In genomic region chr2:50748652-50749174, GRCh38 we compare ENCODE assay signal across 27 cellular contexts.
DNase-seq lines count a peak whose midpoint lies in the region; ATAC-seq, FAIRE-seq and TF ChIP-seq lines count a peak whose summit lies in the region.
"Had no signal": no experiment of that assay in that cellular context is flagged by ENCODE, and none has a peak within 500 bp of the region (broad histone marks: within the 10 kb centered on the region; RNA-seq: fewer than 3 reads in every experiment).

No MANE protein-coding gene starts in this region.

- TF ChIP-seq POLR2A in IMR-90 (IDR thresholded peaks at IDR 0.05; ENCODE audit: low read depth, low read length), result no peak

- WGBS in IMR-90 (ENCODE audit: extremely low coverage in 2 of 2, insufficient read length in 1 of 2), 2 experiments, result no CpG with 5 or more reads among the region's 4 CpGs
- 45% methylated on average over 4 of the region's 4 CpGs for WGBS in smooth muscle cell (ENCODE audit: low lambda C conversion rate)

- no peaks in the 10 kb centered on the region for H4K20me1 ChIP-seq in IMR-90 (ENCODE audit: insufficient read depth, low read length)
- no peaks in the 10 kb centered on the region for H4K20me1 ChIP-seq in astrocyte (ENCODE audit: insufficient read depth, low read length)
- H4K20me1 ChIP-seq in smooth muscle cell (ENCODE audit: low read depth), result no peaks in the 10 kb centered on the region

- no peak overlapping the region for H2AK5ac ChIP-seq in IMR-90 (ENCODE audit: low read depth, low read length)

- BruUV-seq in IMR-90 (replicated peaks; lab: Mats Ljungman, UMichigan), result no TSS peak

- H3K4me1 Mint-ChIP-seq in astrocyte (ENCODE audit: low read depth, unreplicated experiment), result no peaks in the 10 kb centered on the region
- H3K4me1 Mint-ChIP-seq: B cell had no signal

- H3F3A ChIP-seq in smooth muscle cell (ENCODE audit: low read depth), result no peaks in the 10 kb centered on the region

- no peaks in the 10 kb centered on the region for H3K9me1 ChIP-seq in IMR-90 (ENCODE audit: insufficient read depth, low read length)

- peak; percentile 48 for ATAC-seq in IMR-90 (ENCODE audit: low read depth)
- ATAC-seq: CD8-positive, alpha-beta T cell; Panc1 had no signal

- H3K4me3 Mint-ChIP-seq in astrocyte (ENCODE audit: unreplicated experiment), result no peak overlapping the region
- H3K4me3 Mint-ChIP-seq: B cell; CD8-positive, alpha-beta T cell; HFFc6 had no signal

- H3K4me1 ChIP-seq in IMR-90 (ENCODE audit: control insufficient read depth, insufficient read depth, low read length) (no peaks in the 10 kb centered on the region), astrocyte (ENCODE audit: insufficient read depth, low read length) (no peaks in the 10 kb centered on the region), smooth muscle cell (ENCODE audit: low read depth) (peaks cover 12% of the 10 kb centered on the region)
- H3K4me1 ChIP-seq: Caco-2, HAP-1 had no signal

- in situ Hi-C loops in IMR-90 (cut with MboI; ENCODE audit: low sequenced_read_pairs), result no loop called here

- H3K27ac ChIP-seq in IMR-90 (ENCODE audit: insufficient read depth, low read length) (no peak overlapping the region), astrocyte (ENCODE audit: low read depth, low read length) (no peak overlapping the region), smooth muscle cell (ENCODE audit: low read depth) (no peak overlapping the region)
- H3K27ac ChIP-seq: C4-2B, RWPE1 had no signal

- no peak overlapping the region for H3K56ac ChIP-seq in IMR-90 (ENCODE audit: extremely low read depth, insufficient read depth, low read length)

- peak; percentile 2 for DNase-seq in IMR-90
- DNase-seq in astrocyte (ENCODE audit: low read depth), result peak; percentile 44
- DNase-seq in fibroblast of the aortic adventitia (ENCODE audit: low read depth), result peak; percentile 3
- DNase-seq in smooth muscle cell (lab: John Stamatoyannopoulos, UW; ENCODE audit: unreplicated experiment), result no peak
- no peak for DNase-seq in hypothalamus (lab: John Stamatoyannopoulos, UW)
- no peak for DNase-seq in NCI-H2227 (lab: John Stamatoyannopoulos, UW; ENCODE audit: unreplicated experiment)
- no peak for DNase-seq in stimulated activated CD4-positive, alpha-beta T cell treated with anti-CD3 and anti-CD28 coated beads, Interleukin-12 subunit alpha, Interleukin-12 subunit beta, amount 100 ng/mL, for 4 hours
- DNase-seq: Caco-2; CD8-positive, alpha-beta T cell; DMS79 treated with DMSO at 0.1 percent for 48 hours; GF-D8; GOT3; HFFc6; KG1; MG63; NCI-H187; NCI-H2081 treated with DMSO at 0.1 percent for 48 hours; NCI-H2171 treated with DMSO at 0.1 percent for 48 hours; NCI-H526; NCI-H82; SHP77 had no signal

- H2BK20ac ChIP-seq in IMR-90 (ENCODE audit: low read depth, low read length), result no peak overlapping the region

- POLR2A ChIA-PET in IMR-90 (lab: Charles Lee; ENCODE audit: unreplicated experiment), result no interaction called here

- H2BK120ac ChIP-seq in IMR-90 (ENCODE audit: low read depth, low read length), result no peak overlapping the region

- no peak overlapping the region for H4K91ac ChIP-seq in IMR-90 (ENCODE audit: insufficient read depth, low read depth, low read length)

- no peaks in the 10 kb centered on the region for H3K36me3 Mint-ChIP-seq in astrocyte (ENCODE audit: low read depth, unreplicated experiment)
- H3K36me3 Mint-ChIP-seq: CD8-positive, alpha-beta T cell had no signal

- TF ChIP-seq RAD21 in IMR-90 (IDR thresholded peaks at IDR 0.05; ENCODE audit: low read length), result no peak

- no peak overlapping the region for H4K8ac ChIP-seq in IMR-90 (ENCODE audit: low read depth in 2 of 2, low read length in 2 of 2)

- H2AFZ ChIP-seq in IMR-90 (replicated peaks; ENCODE audit: low read length, poor library complexity) (no peak overlapping the region), astrocyte (ENCODE audit: low read depth, low read length) (no peak overlapping the region), smooth muscle cell (ENCODE audit: low read depth) (no peak overlapping the region)

- H3K4me2 ChIP-seq in IMR-90 (ENCODE audit: low read depth, low read length) (no peak overlapping the region), astrocyte (ENCODE audit: low read length) (no peak overlapping the region), smooth muscle cell (peak overlapping the region; percentile 2)

- no peak overlapping the region for H2BK5ac ChIP-seq in IMR-90 (ENCODE audit: low read depth, low read length, poor library complexity, severe bottlenecking)

- H3K9me3 ChIP-seq in IMR-90 (ENCODE audit: control insufficient read depth, insufficient read depth, low read length) (no peaks in the 10 kb centered on the region), astrocyte (ENCODE audit: insufficient read depth, low read depth, low read length) (no peaks in the 10 kb centered on the region), smooth muscle cell (replicated peaks; ENCODE audit: low read depth) (no peaks in the 10 kb centered on the region)
- H3K9me3 ChIP-seq: HAP-1, MG63 had no signal

- no peak overlapping the region for H3K23ac ChIP-seq in IMR-90 (ENCODE audit: low read depth, low read length)

- no peak for FAIRE-seq in astrocyte (lab: Jason Lieb, UNC)
- FAIRE-seq: GM12891 had no signal

- no peak overlapping the region for H4K5ac ChIP-seq in IMR-90 (ENCODE audit: low read depth, low read length)

- no peak overlapping the region for H2AK9ac ChIP-seq in IMR-90 (replicated peaks; ENCODE audit: low read depth, low read length, poor library complexity)

- CTCF ChIA-PET in IMR-90 (lab: Yijun Ruan, JAX), result no interaction called here

- intact Hi-C loops in IMR-90 (cut with micrococcal nuclease), result no loop called here

- H3K79me1 ChIP-seq in IMR-90 (ENCODE audit: low read depth in 1 of 2, low read length in 2 of 2), result no peaks in the 10 kb centered on the region

- no peaks in the 10 kb centered on the region for H3K79me2 ChIP-seq in astrocyte (ENCODE audit: insufficient read depth, low read length)
- H3K79me2 ChIP-seq in smooth muscle cell (ENCODE audit: low read depth), result no peaks in the 10 kb centered on the region

- no peak overlapping the region for H3K27ac Mint-ChIP-seq in astrocyte (ENCODE audit: unreplicated experiment)
- H3K27ac Mint-ChIP-seq: B cell; CD8-positive, alpha-beta T cell; HFFc6 had no signal

- H3K14ac ChIP-seq in IMR-90 (replicated peaks; ENCODE audit: low read depth, low read length), result no peak overlapping the region

- dilution Hi-C loops in IMR-90 (cut with HindIII; ENCODE audit: low sequenced_read_pairs, unreplicated experiment), result no loop called here

- no peak overlapping the region for H3K18ac ChIP-seq in IMR-90 (ENCODE audit: low read depth, low read length)

- no peaks in the 10 kb centered on the region for H3K9me3 Mint-ChIP-seq in astrocyte (ENCODE audit: unreplicated experiment)

- H3K36me3 ChIP-seq in IMR-90 (ENCODE audit: control insufficient read depth, insufficient read depth, low read length), result no peaks in the 10 kb centered on the region
- no peaks in the 10 kb centered on the region for H3K36me3 ChIP-seq in astrocyte (ENCODE audit: insufficient read depth, low read length)
- no peaks in the 10 kb centered on the region for H3K36me3 ChIP-seq in smooth muscle cell (ENCODE audit: low read depth)
- H3K36me3 ChIP-seq: HAP-1, MG63 had no signal

- no peak overlapping the region for H3K4me3 ChIP-seq in IMR-90 (ENCODE audit: insufficient read depth, low read depth, low read length)
- H3K4me3 ChIP-seq in astrocyte (ENCODE audit: insufficient read depth, low read depth, low read length), result no peak overlapping the region
- no peak overlapping the region for H3K4me3 ChIP-seq in fibroblast of the aortic adventitia (ENCODE audit: low read depth, low read length)
- no peak overlapping the region for H3K4me3 ChIP-seq in smooth muscle cell
- H3K4me3 ChIP-seq: HAP-1, MG63 had no signal

- no peak overlapping the region for H3K4ac ChIP-seq in IMR-90 (ENCODE audit: low read depth, low read length)

- no peak for TF ChIP-seq CTCF in IMR-90 (conservative IDR thresholded peaks at IDR 0.05; ENCODE audit: low read depth, low read length)
- TF ChIP-seq CTCF in astrocyte (IDR thresholded peaks at IDR 0.05; ENCODE audit: insufficient read depth, low read depth, low read length), result no peak
- TF ChIP-seq CTCF in fibroblast of the aortic adventitia (IDR thresholded peaks at IDR 0.05; ENCODE audit: insufficient read depth, low read length), result no peak
- no peak for TF ChIP-seq CTCF in smooth muscle cell (IDR thresholded peaks at IDR 0.05; ENCODE audit: borderline replicate concordance, insufficient read depth, poor library complexity, severe bottlenecking)

- H3K27me3 Mint-ChIP-seq in astrocyte (ENCODE audit: low read depth, unreplicated experiment), result no peaks in the 10 kb centered on the region
- H3K27me3 Mint-ChIP-seq: B cell had no signal

- H3K9ac ChIP-seq in IMR-90 (ENCODE audit: low read depth, low read length) (no peak overlapping the region), astrocyte (ENCODE audit: low read length) (no peak overlapping the region), smooth muscle cell (ENCODE audit: low read depth) (no peak overlapping the region)

- H2BK15ac ChIP-seq in IMR-90 (ENCODE audit: low read depth, low read length), result no peak overlapping the region

- no peaks in the 10 kb centered on the region for H3K27me3 ChIP-seq in IMR-90 (ENCODE audit: control insufficient read depth, insufficient read depth, low read length)
- H3K27me3 ChIP-seq in astrocyte (ENCODE audit: insufficient read depth, low read length), result no peaks in the 10 kb centered on the region
- no peaks in the 10 kb centered on the region for H3K27me3 ChIP-seq in smooth muscle cell (ENCODE audit: low read depth)
- H3K27me3 ChIP-seq: MG63 had no signal

TF ChIP-seq in IMR-90, 13 proteins besides CTCF, POLR2A, EP300 and RAD21 (continues in another document):
- TF ChIP-seq MAZ (IDR thresholded peaks at IDR 0.05; ENCODE audit: borderline replicate concordance, low read depth, low read length) (no peak), CEBPB (IDR thresholded peaks at IDR 0.05; ENCODE audit: low read depth, low read length) (no peak), NFE2L2 (IDR thresholded peaks at IDR 0.05; ENCODE audit: low read depth, low read length) (no peak), BHLHE40 (IDR thresholded peaks at IDR 0.05; ENCODE audit: low read depth, low read length) (no peak), MAFK (IDR thresholded peaks at IDR 0.05; ENCODE audit: low read depth, low read length) (no peak), USF2 (IDR thresholded peaks at IDR 0.05; ENCODE audit: low read depth, low read length) (no peak)

Comparison
In these comparisons a context has a peak if more than half of its experiments do, and no peak if none do; other contexts are left out.
1. DNase-seq: peak in IMR-90 (single experiment), astrocyte (single experiment) and fibroblast of the aortic adventitia (single experiment); none in smooth muscle cell (single experiment), hypothalamus (0 of 51), NCI-H2227 (single experiment) and stimulated activated CD4-positive, alpha-beta T cell treated with anti-CD3 and anti-CD28 coated beads, Interleukin-12 subunit alpha, Interleukin-12 subunit beta, amount 100 ng/mL, for 4 hours (single experiment).